In genomic region chr3:72727726-72728125, GRCh38 we compare ENCODE assay signal across 19 cellular contexts.
DNase-seq lines count a peak whose midpoint lies in the region; ATAC-seq, FAIRE-seq and TF ChIP-seq lines count a peak whose summit lies in the region.
"Had no signal": no experiment of that assay in that cellular context is flagged by ENCODE, and none has a peak within 500 bp of the region (broad histone marks: within the 10 kb centered on the region; RNA-seq: fewer than 3 reads in every experiment).

No MANE protein-coding gene starts in this region.

- CTCF ChIA-PET in Caco-2 (lab: Charles Lee), result no interaction called here
- CTCF ChIA-PET in H1 (lab: Charles Lee; ENCODE audit: partially characterized antibody), result interaction anchor here (0.7 kb wide), 1 partner anchor 21 kb away, joined by 3 read pairs; no protein-coding TSS in a partner anchor

- no peak overlapping the region for H4K91ac ChIP-seq in H1 (replicated peaks; ENCODE audit: insufficient read length, low read length)

- H3K18ac ChIP-seq in H1 (ENCODE audit: extremely low read depth, low read length), result 0 out of 2 replicates have a peak overlapping the region, but pooled peaks have one; percentile 51

- H3K36me3 ChIP-seq in Caco-2 (ENCODE audit: control insufficient read depth, insufficient read depth, low read length) (no peaks in the 10 kb centered on the region), H1 (ENCODE audit: control insufficient read depth in 2 of 4, insufficient read depth in 4 of 4, low read length in 3 of 4) (no peaks in the 10 kb centered on the region)
- H3K36me3 ChIP-seq: HAP-1 had no signal

- H2BK15ac ChIP-seq in H1 (ENCODE audit: low read length), result no peak overlapping the region

- H3K36me3 Mint-ChIP-seq in Caco-2 (ENCODE audit: insufficient read depth, unreplicated experiment) (no peaks in the 10 kb centered on the region), osteocyte (ENCODE audit: unreplicated experiment) (no peaks in the 10 kb centered on the region)

- no peak overlapping the region for H3K14ac ChIP-seq in H1 (ENCODE audit: insufficient read length)

- H3K27me3 Mint-ChIP-seq in Caco-2 (ENCODE audit: insufficient read depth, unreplicated experiment) (no peaks in the 10 kb centered on the region), osteocyte (ENCODE audit: unreplicated experiment) (peaks cover 10% of the 10 kb centered on the region)

- H3K27ac Mint-ChIP-seq in Caco-2 (ENCODE audit: unreplicated experiment) (peak overlapping the region; percentile 71), osteocyte (ENCODE audit: unreplicated experiment) (no peak overlapping the region)
- H3K27ac Mint-ChIP-seq: B cell; CD4-positive, CD25-positive, alpha-beta regulatory T cell; CD8-positive, alpha-beta memory T cell had no signal

- intact Hi-C loops in Caco-2 (cut with micrococcal nuclease; ENCODE audit: unreplicated experiment), result loop anchor here (10.0 kb wide), 1 partner anchor 87 kb away; no protein-coding TSS in a partner anchor

- H3K23ac ChIP-seq in H1 (ENCODE audit: insufficient read length), result no peak overlapping the region

- no peak for FAIRE-seq in H1 (lab: Jason Lieb, UNC)
- FAIRE-seq: D721Med, G401.6, GM12891, GM19239 had no signal

- no peak overlapping the region for H2AFZ ChIP-seq in H1 (ENCODE audit: low read length)

- no peak overlapping the region for H3K4me3 Mint-ChIP-seq in Caco-2 (ENCODE audit: unreplicated experiment)
- no peak overlapping the region for H3K4me3 Mint-ChIP-seq in osteocyte (ENCODE audit: unreplicated experiment)
- H3K4me3 Mint-ChIP-seq: B cell; CD4-positive, CD25-positive, alpha-beta regulatory T cell; CD8-positive, alpha-beta memory T cell had no signal

- H3K27ac ChIP-seq in H1 (ENCODE audit: low read depth, low read length), result no peak overlapping the region
- H3K27ac ChIP-seq: BLaER1 treated with 17β-estradiol and CSF1 and Interleukin-3, amounts not matched to agents 10 nM and 100 nM; HL-60 had no signal

- H2BK120ac ChIP-seq in H1 (replicated peaks; ENCODE audit: low read depth, low read length), result no peak overlapping the region

- no peak overlapping the region for H4K8ac ChIP-seq in H1 (ENCODE audit: extremely low read depth, insufficient read depth, low read length)

- TF ChIP-seq RAD21 in H1 (IDR thresholded peaks at IDR 0.05 in 1 of 2, conservative IDR thresholded peaks at IDR 0.05 in 1 of 2; ENCODE audit: low read depth in 2 of 2, low read length in 2 of 2), result no peak

- no peak for TF ChIP-seq CTCF in Caco-2 (IDR thresholded peaks at IDR 0.05; ENCODE audit: insufficient read depth in 1 of 2, low read depth in 1 of 2, low read length in 1 of 2, severe bottlenecking in 1 of 2, unreplicated experiment in 1 of 2)
- no peak for TF ChIP-seq CTCF in H1 (IDR thresholded peaks at IDR 0.05; ENCODE audit: control extremely low read depth in 1 of 3, insufficient read depth in 1 of 3, low read depth in 1 of 3, low read length in 3 of 3)
- no peak for TF ChIP-seq CTCF in osteocyte (IDR thresholded peaks at IDR 0.05)

- no peaks in the 10 kb centered on the region for H3K79me2 ChIP-seq in H1 (ENCODE audit: control insufficient read depth in 1 of 2, insufficient read depth in 2 of 2, low read length in 2 of 2)

- POLR2A ChIA-PET in Caco-2 (lab: Charles Lee), result no interaction called here
- POLR2A ChIA-PET in H1 (lab: Charles Lee; ENCODE audit: partially characterized antibody), result no interaction called here

- no peak overlapping the region for H2BK12ac ChIP-seq in H1 (ENCODE audit: low read depth, low read length)

- H3K9me3 ChIP-seq in Caco-2, result peaks cover 1% of the 10 kb centered on the region
- H3K9me3 ChIP-seq in H1 (ENCODE audit: insufficient read depth in 2 of 2, low read depth in 1 of 2, low read length in 1 of 2), result peaks cover 0 to 4% of the 10 kb centered on the region in 2 experiments; a peak in 2 of 4 replicates
- H3K9me3 ChIP-seq: HAP-1 had no signal

- no peaks in the 10 kb centered on the region for H4K20me1 ChIP-seq in H1 (replicated peaks in 1 of 2; ENCODE audit: control insufficient read depth in 1 of 2, insufficient read depth in 2 of 2, low read length in 2 of 2)
- H4K20me1 ChIP-seq: BLaER1 treated with 17β-estradiol and CSF1 and Interleukin-3, amounts not matched to agents 10 nM and 100 nM had no signal

- no peak for TF ChIP-seq EP300 in H1 (IDR thresholded peaks at IDR 0.05; ENCODE audit: borderline replicate concordance in 1 of 2, low read depth in 2 of 2, low read length in 2 of 2)

- H2BK5ac ChIP-seq in H1 (ENCODE audit: low read depth, low read length), result no peak overlapping the region

- H3K27me3 ChIP-seq in Caco-2 (replicated peaks; ENCODE audit: control insufficient read depth, insufficient read depth, low read length) (no peaks in the 10 kb centered on the region), H1 (replicated peaks in 1 of 4; ENCODE audit: control insufficient read depth in 3 of 4, extremely low read depth in 1 of 4, insufficient read depth in 3 of 4, low read length in 3 of 4) (no peaks in the 10 kb centered on the region)
- H3K27me3 ChIP-seq: BLaER1 treated with 17β-estradiol and CSF1 and Interleukin-3, amounts not matched to agents 10 nM and 100 nM had no signal

- no peak for TF ChIP-seq POLR2A in H1 (IDR thresholded peaks at IDR 0.05; ENCODE audit: control extremely low read depth in 1 of 2, low read depth in 2 of 2, low read length in 2 of 2)

- H4K5ac ChIP-seq in H1 (ENCODE audit: insufficient read length, low read depth, low read length), result no peak overlapping the region

- BruUV-seq in Caco-2 (replicated peaks; lab: Mats Ljungman, UMichigan), result no TSS peak

- no peak overlapping the region for H3K4ac ChIP-seq in H1 (replicated peaks; ENCODE audit: insufficient read length, low read depth, low read length)

- H3K9me3 Mint-ChIP-seq in Caco-2 (ENCODE audit: unreplicated experiment) (peaks cover 10% of the 10 kb centered on the region), osteocyte (ENCODE audit: unreplicated experiment) (no peaks in the 10 kb centered on the region)

- H3K4me3 ChIP-seq in Caco-2 (ENCODE audit: low read depth, low read length) (no peak overlapping the region), H1 (ENCODE audit: extremely low read depth in 1 of 4, insufficient read depth in 2 of 4, low read depth in 3 of 4, low read length in 4 of 4) (no peak overlapping the region)
- H3K4me3 ChIP-seq: BLaER1 treated with 17β-estradiol and CSF1 and Interleukin-3, amounts not matched to agents 10 nM and 100 nM; HAP-1 had no signal

- no peak overlapping the region for H3K4me2 ChIP-seq in H1 (ENCODE audit: insufficient read depth in 1 of 2, low read depth in 2 of 2, low read length in 2 of 2)

- 91% methylated on average over 7 of the region's 7 CpGs; no CpG with 5 or more reads in 1 of the 2 experiments for WGBS in H1 (ENCODE audit: extremely low coverage in 1 of 2, insufficient coverage in 1 of 2, insufficient read length in 1 of 2, insufficient replicate concordance in 2 of 2, low coverage in 1 of 2, low lambda C conversion rate in 2 of 2, missing lambda C conversion rate in 1 of 2), 2 experiments

- ATAC-seq in HG03139 (IDR thresholded peaks at IDR 0.05; ENCODE audit: unreplicated experiment), result no peak

- H3K79me1 ChIP-seq in H1 (ENCODE audit: low read depth, low read length), result no peaks in the 10 kb centered on the region

- H3K4me1 ChIP-seq in Caco-2 (peaks cover 23% of the 10 kb centered on the region), H1 (replicated peaks in 1 of 4; ENCODE audit: control insufficient read depth in 3 of 4, insufficient read depth in 4 of 4, low read length in 3 of 4) (no peaks in the 10 kb centered on the region; a peak in 1 of 7 replicates)

- peaks cover 28% of the 10 kb centered on the region for H3K4me1 Mint-ChIP-seq in Caco-2 (ENCODE audit: low read depth, unreplicated experiment)
- H3K4me1 Mint-ChIP-seq in osteocyte (ENCODE audit: unreplicated experiment), result peaks cover 11% of the 10 kb centered on the region
- H3K4me1 Mint-ChIP-seq: B cell; CD8-positive, alpha-beta memory T cell had no signal

- H3K23me2 ChIP-seq in H1 (ENCODE audit: low read depth, low read length), result no peaks in the 10 kb centered on the region

- no peak overlapping the region for H3K56ac ChIP-seq in H1 (replicated peaks; ENCODE audit: insufficient read length, low read depth, low read length)

- 0 out of 2 replicates have a peak overlapping the region, but pooled peaks have one; percentile 2 for H2AK5ac ChIP-seq in H1 (ENCODE audit: low read depth, low read length)

- DNase-seq in Caco-2 (no peak), H1 (ENCODE audit: low read depth in 1 of 2, low spot score in 2 of 2) (no peak), mesenteric fat pad (ENCODE audit: low spot score) (peak; percentile 45), osteocyte (ENCODE audit: extremely low spot score, unreplicated experiment) (peak; percentile 51), AG08396 (ENCODE audit: low spot score) (no peak)
- DNase-seq in activated naive CD4-positive, alpha-beta T cell (lab: John Stamatoyannopoulos, UW), result no peak
- DNase-seq: 8988T; CD4-positive, CD25-positive, alpha-beta regulatory T cell; CD8-positive, alpha-beta memory T cell; COR-L47 had no signal

- no peak overlapping the region for H3K9ac ChIP-seq in H1 (replicated peaks in 1 of 4; ENCODE audit: extremely low read depth in 1 of 4, low read depth in 3 of 4, low read length in 3 of 4)
- H3K9ac ChIP-seq: BLaER1 treated with 17β-estradiol and CSF1 and Interleukin-3, amounts not matched to agents 10 nM and 100 nM had no signal

- H2BK20ac ChIP-seq in H1 (ENCODE audit: low read length), result peak overlapping the region; percentile 2; the same call in 1 of the 2 replicates

TF ChIP-seq in H1, 55 proteins besides CTCF, POLR2A, EP300 and RAD21 (continues in another document):
- TF ChIP-seq CTBP2 (IDR thresholded peaks at IDR 0.05; ENCODE audit: borderline replicate concordance, insufficient read depth, insufficient read length, low read length) (no peak), SIN3A (conservative IDR thresholded peaks at IDR 0.05 in 1 of 2, IDR thresholded peaks at IDR 0.05 in 1 of 2; ENCODE audit: low read depth in 1 of 2, low read length in 2 of 2) (no peak), CBX5 (IDR thresholded peaks at IDR 0.05; ENCODE audit: low read depth, low read length) (no peak), ASH2L (IDR thresholded peaks at IDR 0.05; ENCODE audit: low read length) (no peak), EGR1 (IDR thresholded peaks at IDR 0.05; ENCODE audit: borderline replicate concordance, low read depth, low read length) (no peak), RFX5 (IDR thresholded peaks at IDR 0.05; ENCODE audit: borderline replicate concordance, low read depth, low read length) (no peak)
- TF ChIP-seq, protein P1, sequence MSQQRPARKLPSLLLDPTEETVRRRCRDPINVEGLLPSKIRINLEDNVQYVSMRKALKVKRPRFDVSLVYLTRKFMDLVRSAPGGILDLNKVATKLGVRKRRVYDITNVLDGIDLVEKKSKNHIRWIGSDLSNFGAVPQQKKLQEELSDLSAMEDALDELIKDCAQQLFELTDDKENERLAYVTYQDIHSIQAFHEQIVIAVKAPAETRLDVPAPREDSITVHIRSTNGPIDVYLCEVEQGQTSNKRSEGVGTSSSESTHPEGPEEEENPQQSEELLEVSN (IDR thresholded peaks at IDR 0.05), result no peak
- TF ChIP-seq, protein P2, sequence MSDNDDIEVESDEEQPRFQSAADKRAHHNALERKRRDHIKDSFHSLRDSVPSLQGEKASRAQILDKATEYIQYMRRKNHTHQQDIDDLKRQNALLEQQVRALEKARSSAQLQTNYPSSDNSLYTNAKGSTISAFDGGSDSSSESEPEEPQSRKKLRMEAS (IDR thresholded peaks at IDR 0.05), result no peak

Comparison
In these comparisons a context has a peak if more than half of its experiments do, and no peak if none do; other contexts are left out.
1. DNase-seq: peak in mesenteric fat pad (single experiment) and osteocyte (single experiment); none in Caco-2 (0 of 2), H1 (0 of 2), activated naive CD4-positive, alpha-beta T cell (0 of 4) and AG08396 (single experiment).